Comparison of ENCODE assay signal across 1 cellular context in genomic region chr9:128231638-128232568, GRCh38.
TF ChIP-seq lines count a peak whose summit lies in the region.

No MANE protein-coding gene starts in this region.

TF ChIP-seq in H1, 55 proteins besides CTCF, POLR2A, EP300 and RAD21:
- TF ChIP-seq KDM5A (IDR thresholded peaks at IDR 0.05; ENCODE audit: low read length) (no peak), SIX5 (IDR thresholded peaks at IDR 0.05; ENCODE audit: low read depth, low read length) (no peak), CEBPB (IDR thresholded peaks at IDR 0.05; ENCODE audit: low read depth, low read length) (no peak), JUN (IDR thresholded peaks at IDR 0.05; ENCODE audit: low read depth, low read length) (no peak)
TF ChIP-seq in H1: peak in this region for 0.
